In genomic region chr16:50800074-50800473, GRCh38 we compare ENCODE assay signal across 25 cellular contexts. TPM values are rescaled to one million over a fixed set of nuclear protein-coding genes. Genes with fewer than 3 reads are reported as not detected.
DNase-seq lines count a peak whose midpoint lies in the region; ATAC-seq lines count a peak whose summit lies in the region.
"Had no signal": no experiment of that assay in that cellular context is flagged by ENCODE, and none has a peak within 500 bp of the region (broad histone marks: within the 10 kb centered on the region; RNA-seq: fewer than 3 reads in every experiment).

No MANE protein-coding gene starts in this region.

- H3K4me3 Mint-ChIP-seq in activated T-cell treated with anti-CD3 and anti-CD28 coated beads, Interleukin-2, amount 50 U/mL, for 24 hours: no peak overlapping the region
- H3K4me3 Mint-ChIP-seq in activated T-cell treated with anti-CD3 and anti-CD28 coated beads, Interleukin-2, amount 50 U/mL, for 4 hours: no peak overlapping the region
- H3K4me3 Mint-ChIP-seq in central memory CD8-positive, alpha-beta T cell: no peak overlapping the region
- no peak overlapping the region for H3K4me3 Mint-ChIP-seq in stimulated activated memory B cell treated with anti-CD40 and anti-IgM and Interleukin-4, amounts not matched to agents 10 μg/mL and 1 μg/mL and 100 μg/mL, for 72 hours
- H3K4me3 Mint-ChIP-seq: activated CD8-positive, alpha-beta memory T cell treated with anti-CD3 and anti-CD28 coated beads, Interleukin-2, amount 10 ng/mL, durations not matched to agents 7 days and 5 days; nephron had no signal

- peaks cover 5% of the 10 kb centered on the region for H3K4me1 Mint-ChIP-seq in activated T-cell treated with anti-CD3 and anti-CD28 coated beads, Interleukin-2, amount 50 U/mL, for 24 hours (ENCODE audit: low read depth)
- H3K4me1 Mint-ChIP-seq in activated T-cell treated with anti-CD3 and anti-CD28 coated beads, Interleukin-2, amount 50 U/mL, for 4 hours (ENCODE audit: low read depth): peaks cover 5% of the 10 kb centered on the region
- H3K4me1 Mint-ChIP-seq in central memory CD8-positive, alpha-beta T cell: peaks cover 5% of the 10 kb centered on the region
- H3K4me1 Mint-ChIP-seq in stimulated activated memory B cell treated with anti-CD40 and anti-IgM and Interleukin-4, amounts not matched to agents 10 μg/mL and 1 μg/mL and 100 μg/mL, for 72 hours: no peaks in the 10 kb centered on the region
- H3K4me1 Mint-ChIP-seq: nephron had no signal

- H3K36me3 Mint-ChIP-seq in activated T-cell treated with anti-CD3 and anti-CD28 coated beads, Interleukin-2, amount 50 U/mL, for 24 hours (ENCODE audit: low read depth): peaks cover 59% of the 10 kb centered on the region
- H3K36me3 Mint-ChIP-seq in activated T-cell treated with anti-CD3 and anti-CD28 coated beads, Interleukin-2, amount 50 U/mL, for 4 hours (ENCODE audit: insufficient read depth): peaks cover 27% of the 10 kb centered on the region
- H3K36me3 Mint-ChIP-seq in central memory CD8-positive, alpha-beta T cell (ENCODE audit: insufficient read depth): peaks cover 40% of the 10 kb centered on the region
- H3K36me3 Mint-ChIP-seq in stimulated activated memory B cell treated with anti-CD40 and anti-IgM and Interleukin-4, amounts not matched to agents 10 μg/mL and 1 μg/mL and 100 μg/mL, for 72 hours: peaks cover 50% of the 10 kb centered on the region
- H3K36me3 Mint-ChIP-seq: activated naive CD4-positive, alpha-beta T cell treated with anti-CD3 and anti-CD28 coated beads, Interleukin-2, amount 50 U/mL, for 72 hours had no signal

- DNase-seq in activated T-cell treated with anti-CD3 and anti-CD28 coated beads, Interleukin-2, amount 50 U/mL, for 24 hours: no peak
- DNase-seq in activated T-cell treated with anti-CD3 and anti-CD28 coated beads, Interleukin-2, amount 50 U/mL, for 4 hours: no peak
- DNase-seq in NCI-H2171 (lab: John Stamatoyannopoulos, UW) (peak; percentile 49), NCI-H2107 treated with DMSO at 0.1 percent for 48 hours (lab: John Stamatoyannopoulos, UW; ENCODE audit: unreplicated experiment) (no peak)
- no peak for DNase-seq in central memory CD8-positive, alpha-beta T cell (ENCODE audit: low spot score in 2 of 2)
- DNase-seq: activated CD4-positive, CD25-positive, alpha-beta regulatory T cell treated with anti-CD3 and anti-CD28 coated beads, Interleukin-2, amount 50 U/mL, for 72 hours; activated CD8-positive, alpha-beta memory T cell treated with anti-CD3 and anti-CD28 coated beads, Interleukin-2, amount 10 ng/mL, durations not matched to agents 7 days and 5 days; aorta; C1 segment of cervical spinal cord; gastrocnemius medialis; GOT3; KBM-7; left cardiac atrium; mucosa of descending colon; NCI-H1092; NCI-H1694; Right ventricle myocardium superior; stimulated activated CD4-positive, alpha-beta T cell treated with anti-CD3 and anti-CD28 coated beads, Interleukin-4, amount 100 ng/mL, for 24 hours; substantia nigra; trophoblast cell had no signal

- H3K27ac Mint-ChIP-seq in activated T-cell treated with anti-CD3 and anti-CD28 coated beads, Interleukin-2, amount 50 U/mL, for 24 hours: peak overlapping the region; percentile 76
- H3K27ac Mint-ChIP-seq in central memory CD8-positive, alpha-beta T cell (ENCODE audit: low read depth): peak overlapping the region; percentile 70
- H3K27ac Mint-ChIP-seq in stimulated activated memory B cell treated with anti-CD40 and anti-IgM and Interleukin-4, amounts not matched to agents 10 μg/mL and 1 μg/mL and 100 μg/mL, for 72 hours: peak overlapping the region; percentile 25
- H3K27ac Mint-ChIP-seq: activated CD8-positive, alpha-beta memory T cell treated with anti-CD3 and anti-CD28 coated beads, Interleukin-2, amount 10 ng/mL, durations not matched to agents 7 days and 5 days; nephron had no signal

- no peaks in the 10 kb centered on the region for H3K27me3 Mint-ChIP-seq in activated T-cell treated with anti-CD3 and anti-CD28 coated beads, Interleukin-2, amount 50 U/mL, for 24 hours
- no peaks in the 10 kb centered on the region for H3K27me3 Mint-ChIP-seq in activated T-cell treated with anti-CD3 and anti-CD28 coated beads, Interleukin-2, amount 50 U/mL, for 4 hours (ENCODE audit: low read depth)
- H3K27me3 Mint-ChIP-seq in central memory CD8-positive, alpha-beta T cell: no peaks in the 10 kb centered on the region
- no peaks in the 10 kb centered on the region for H3K27me3 Mint-ChIP-seq in stimulated activated memory B cell treated with anti-CD40 and anti-IgM and Interleukin-4, amounts not matched to agents 10 μg/mL and 1 μg/mL and 100 μg/mL, for 72 hours
- H3K27me3 Mint-ChIP-seq: activated CD8-positive, alpha-beta memory T cell treated with anti-CD3 and anti-CD28 coated beads, Interleukin-2, amount 10 ng/mL, durations not matched to agents 7 days and 5 days had no signal

- H3K9me3 Mint-ChIP-seq in activated T-cell treated with anti-CD3 and anti-CD28 coated beads, Interleukin-2, amount 50 U/mL, for 24 hours: no peaks in the 10 kb centered on the region
- H3K9me3 Mint-ChIP-seq in activated T-cell treated with anti-CD3 and anti-CD28 coated beads, Interleukin-2, amount 50 U/mL, for 4 hours: no peaks in the 10 kb centered on the region
- no peaks in the 10 kb centered on the region for H3K9me3 Mint-ChIP-seq in central memory CD8-positive, alpha-beta T cell
- H3K9me3 Mint-ChIP-seq in stimulated activated memory B cell treated with anti-CD40 and anti-IgM and Interleukin-4, amounts not matched to agents 10 μg/mL and 1 μg/mL and 100 μg/mL, for 72 hours: peaks cover 3% of the 10 kb centered on the region
- H3K9me3 Mint-ChIP-seq: activated naive CD4-positive, alpha-beta T cell treated with anti-CD3 and anti-CD28 coated beads, Interleukin-2, amount 50 U/mL, for 72 hours; nephron had no signal

- no peak for ATAC-seq in activated T-cell treated with anti-CD3 and anti-CD28 coated beads, Interleukin-2, amount 50 U/mL, for 4 hours
- ATAC-seq in central memory CD8-positive, alpha-beta T cell (replicated peaks; ENCODE audit: extremely low read depth, poor library complexity, severe bottlenecking): no peak
- no peak for ATAC-seq in stimulated activated memory B cell treated with anti-CD40 and anti-IgM and Interleukin-4, amounts not matched to agents 10 μg/mL and 1 μg/mL and 100 μg/mL, for 72 hours
- no peak for ATAC-seq in HG03439 (IDR thresholded peaks at IDR 0.05; ENCODE audit: unreplicated experiment)
- ATAC-seq: activated CD8-positive, alpha-beta memory T cell treated with anti-CD3 and anti-CD28 coated beads, Interleukin-2, amount 10 ng/mL, durations not matched to agents 7 days and 5 days; activated naive CD4-positive, alpha-beta T cell treated with anti-CD3 and anti-CD28 coated beads, Interleukin-2, amount 50 U/mL, for 72 hours; gastrocnemius medialis; left cardiac atrium; mucosa of descending colon; Panc1 had no signal

RNA-seq across cellular contexts. Expression of gene CYLD, which starts 58.2 kb away (rescaled TPM):
- 100 to 1,000 TPM in 1 of 3 donors, 10 to 100 TPM in 2; 84.5 to 133 (median 88.4) TPM for total RNA-seq in activated T-cell treated with anti-CD3 and anti-CD28 coated beads, Interleukin-2, amount 50 U/mL, for 4 hours

Comparison
In these comparisons a context has a peak if more than half of its experiments do, and no peak if none do; other contexts are left out.
1. H3K27ac Mint-ChIP-seq: peak in every context shown above with its lines; median percentile 76 in activated T-cell treated with anti-CD3 and anti-CD28 coated beads, Interleukin-2, amount 50 U/mL, for 24 hours; 70 in central memory CD8-positive, alpha-beta T cell; 25 in stimulated activated memory B cell treated with anti-CD40 and anti-IgM and Interleukin-4, amounts not matched to agents 10 μg/mL and 1 μg/mL and 100 μg/mL, for 72 hours.